ENCODE assay signal across 1 cellular context in the genomic region with DNA sequence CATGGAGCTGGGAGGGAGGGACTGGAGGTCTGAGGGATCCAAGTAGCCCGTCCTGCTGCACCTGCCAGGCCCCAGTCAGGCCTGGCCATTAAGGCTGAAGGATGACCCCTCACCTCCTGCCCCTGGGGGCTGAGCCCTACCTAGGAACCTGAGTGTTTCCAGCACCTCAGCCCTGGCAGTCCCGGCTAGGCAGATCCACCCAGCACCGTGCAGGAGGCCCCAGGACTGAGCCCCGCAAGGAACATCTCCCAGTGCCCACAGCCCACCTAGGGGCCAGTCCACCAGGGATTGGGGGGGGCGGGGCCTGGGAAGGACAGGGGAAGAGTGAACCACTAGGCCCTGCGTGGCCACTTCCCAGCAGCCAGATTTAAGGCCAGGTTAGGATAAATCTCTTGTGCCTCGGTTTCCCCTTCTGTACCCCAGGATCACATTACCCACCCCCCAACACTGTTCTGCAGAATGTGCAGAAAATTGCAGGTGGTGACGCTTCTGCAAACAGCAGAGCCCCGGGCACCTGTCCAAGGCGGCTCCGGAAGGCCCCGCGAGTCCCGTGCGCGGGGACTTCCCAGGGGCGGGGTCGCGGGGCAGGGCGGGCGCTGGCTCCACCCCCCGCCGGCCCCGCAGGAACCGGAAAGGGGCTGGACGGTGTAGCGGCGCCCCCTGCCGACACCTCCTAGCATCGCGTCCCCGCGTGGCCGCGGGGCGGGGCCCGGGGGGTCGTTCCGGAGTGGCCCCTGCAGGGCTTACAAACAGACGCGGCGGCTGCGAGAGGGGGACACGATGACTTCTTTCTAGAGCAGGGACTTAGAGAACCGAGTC.
TF ChIP-seq lines count a peak whose summit lies in the region.

No MANE protein-coding gene starts in this region.

TF ChIP-seq in GM12878, 131 proteins besides CTCF, POLR2A, EP300 and RAD21 (continued from another document):
- TF ChIP-seq, protein P1, sequence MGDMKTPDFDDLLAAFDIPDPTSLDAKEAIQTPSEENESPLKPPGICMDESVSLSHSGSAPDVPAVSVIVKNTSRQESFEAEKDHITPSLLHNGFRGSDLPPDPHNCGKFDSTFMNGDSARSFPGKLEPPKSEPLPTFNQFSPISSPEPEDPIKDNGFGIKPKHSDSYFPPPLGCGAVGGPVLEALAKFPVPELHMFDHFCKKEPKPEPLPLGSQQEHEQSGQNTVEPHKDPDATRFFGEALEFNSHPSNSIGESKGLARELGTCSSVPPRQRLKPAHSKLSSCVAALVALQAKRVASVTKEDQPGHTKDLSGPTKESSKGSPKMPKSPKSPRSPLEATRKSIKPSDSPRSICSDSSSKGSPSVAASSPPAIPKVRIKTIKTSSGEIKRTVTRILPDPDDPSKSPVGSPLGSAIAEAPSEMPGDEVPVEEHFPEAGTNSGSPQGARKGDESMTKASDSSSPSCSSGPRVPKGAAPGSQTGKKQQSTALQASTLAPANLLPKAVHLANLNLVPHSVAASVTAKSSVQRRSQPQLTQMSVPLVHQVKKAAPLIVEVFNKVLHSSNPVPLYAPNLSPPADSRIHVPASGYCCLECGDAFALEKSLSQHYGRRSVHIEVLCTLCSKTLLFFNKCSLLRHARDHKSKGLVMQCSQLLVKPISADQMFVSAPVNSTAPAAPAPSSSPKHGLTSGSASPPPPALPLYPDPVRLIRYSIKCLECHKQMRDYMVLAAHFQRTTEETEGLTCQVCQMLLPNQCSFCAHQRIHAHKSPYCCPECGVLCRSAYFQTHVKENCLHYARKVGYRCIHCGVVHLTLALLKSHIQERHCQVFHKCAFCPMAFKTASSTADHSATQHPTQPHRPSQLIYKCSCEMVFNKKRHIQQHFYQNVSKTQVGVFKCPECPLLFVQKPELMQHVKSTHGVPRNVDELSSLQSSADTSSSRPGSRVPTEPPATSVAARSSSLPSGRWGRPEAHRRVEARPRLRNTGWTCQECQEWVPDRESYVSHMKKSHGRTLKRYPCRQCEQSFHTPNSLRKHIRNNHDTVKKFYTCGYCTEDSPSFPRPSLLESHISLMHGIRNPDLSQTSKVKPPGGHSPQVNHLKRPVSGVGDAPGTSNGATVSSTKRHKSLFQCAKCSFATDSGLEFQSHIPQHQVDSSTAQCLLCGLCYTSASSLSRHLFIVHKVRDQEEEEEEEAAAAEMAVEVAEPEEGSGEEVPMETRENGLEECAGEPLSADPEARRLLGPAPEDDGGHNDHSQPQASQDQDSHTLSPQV (IDR thresholded peaks at IDR 0.05): peak; percentile 79
- TF ChIP-seq TCF12 (IDR thresholded peaks at IDR 0.05; ENCODE audit: low read depth, low read length) (peak; percentile 68; the same call in 1 of the 2 replicates), MYC (IDR thresholded peaks at IDR 0.05; ENCODE audit: insufficient read depth, insufficient read length, insufficient replicate concordance, low read length, severe bottlenecking) (no peak), SMAD1 (IDR thresholded peaks at IDR 0.05; ENCODE audit: low read depth, partially characterized antibody) (no peak), ZNF274 (IDR thresholded peaks at IDR 0.05; ENCODE audit: insufficient read depth, insufficient read length) (no peak), MEF2B (IDR thresholded peaks at IDR 0.05; ENCODE audit: partially characterized antibody, poor library complexity, severe bottlenecking) (peak; percentile 44), CHD2 (IDR thresholded peaks at IDR 0.05; ENCODE audit: borderline replicate concordance, low read depth, low read length) (no peak), SMARCA5 (IDR thresholded peaks at IDR 0.05) (peak; percentile 81), SP1 (IDR thresholded peaks at IDR 0.05; ENCODE audit: low read depth, low read length) (peak; percentile 17), SMC3 (IDR thresholded peaks at IDR 0.05; ENCODE audit: borderline replicate concordance, low read length) (peak; percentile 79), BRCA1 (IDR thresholded peaks at IDR 0.05; ENCODE audit: low read depth, low read length) (no peak), RELA (IDR thresholded peaks at IDR 0.05; ENCODE audit: borderline replicate concordance, partially characterized antibody) (peak; percentile 96), RB1 (IDR thresholded peaks at IDR 0.05; ENCODE audit: borderline replicate concordance) (peak; percentile 55; the same call in 1 of the 2 replicates), SIN3A (IDR thresholded peaks at IDR 0.05; ENCODE audit: low read depth, low read length) (no peak), ZNF217 (IDR thresholded peaks at IDR 0.05) (0 out of 2 replicates have a peak, but pooled peaks have one; percentile 31), ZNF207 (IDR thresholded peaks at IDR 0.05; ENCODE audit: borderline replicate concordance) (peak; percentile 68; the same call in 1 of the 2 replicates), NR2F1 (conservative IDR thresholded peaks at IDR 0.05) (0 out of 2 replicates have a peak, but pooled peaks have one; percentile 10), BACH1 (IDR thresholded peaks at IDR 0.05; ENCODE audit: borderline replicate concordance) (peak; percentile 68), BHLHE40 (IDR thresholded peaks at IDR 0.05; ENCODE audit: borderline replicate concordance in 1 of 2, low read depth in 2 of 2, low read length in 1 of 2) (peak; percentile 99 to 100), NR2C1 (IDR thresholded peaks at IDR 0.05) (0 out of 2 replicates have a peak, but pooled peaks have one; percentile 17), DPF2 (IDR thresholded peaks at IDR 0.05) (peak; percentile 56), GATAD2B (conservative IDR thresholded peaks at IDR 0.05; ENCODE audit: low read depth) (peak; percentile 82)
- TF ChIP-seq, protein P2, sequence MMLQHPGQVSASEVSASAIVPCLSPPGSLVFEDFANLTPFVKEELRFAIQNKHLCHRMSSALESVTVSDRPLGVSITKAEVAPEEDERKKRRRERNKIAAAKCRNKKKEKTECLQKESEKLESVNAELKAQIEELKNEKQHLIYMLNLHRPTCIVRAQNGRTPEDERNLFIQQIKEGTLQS (IDR thresholded peaks at IDR 0.05; ENCODE audit: borderline replicate concordance, extremely low read depth, low read depth, low read length): no peak
- TF ChIP-seq, protein P3, sequence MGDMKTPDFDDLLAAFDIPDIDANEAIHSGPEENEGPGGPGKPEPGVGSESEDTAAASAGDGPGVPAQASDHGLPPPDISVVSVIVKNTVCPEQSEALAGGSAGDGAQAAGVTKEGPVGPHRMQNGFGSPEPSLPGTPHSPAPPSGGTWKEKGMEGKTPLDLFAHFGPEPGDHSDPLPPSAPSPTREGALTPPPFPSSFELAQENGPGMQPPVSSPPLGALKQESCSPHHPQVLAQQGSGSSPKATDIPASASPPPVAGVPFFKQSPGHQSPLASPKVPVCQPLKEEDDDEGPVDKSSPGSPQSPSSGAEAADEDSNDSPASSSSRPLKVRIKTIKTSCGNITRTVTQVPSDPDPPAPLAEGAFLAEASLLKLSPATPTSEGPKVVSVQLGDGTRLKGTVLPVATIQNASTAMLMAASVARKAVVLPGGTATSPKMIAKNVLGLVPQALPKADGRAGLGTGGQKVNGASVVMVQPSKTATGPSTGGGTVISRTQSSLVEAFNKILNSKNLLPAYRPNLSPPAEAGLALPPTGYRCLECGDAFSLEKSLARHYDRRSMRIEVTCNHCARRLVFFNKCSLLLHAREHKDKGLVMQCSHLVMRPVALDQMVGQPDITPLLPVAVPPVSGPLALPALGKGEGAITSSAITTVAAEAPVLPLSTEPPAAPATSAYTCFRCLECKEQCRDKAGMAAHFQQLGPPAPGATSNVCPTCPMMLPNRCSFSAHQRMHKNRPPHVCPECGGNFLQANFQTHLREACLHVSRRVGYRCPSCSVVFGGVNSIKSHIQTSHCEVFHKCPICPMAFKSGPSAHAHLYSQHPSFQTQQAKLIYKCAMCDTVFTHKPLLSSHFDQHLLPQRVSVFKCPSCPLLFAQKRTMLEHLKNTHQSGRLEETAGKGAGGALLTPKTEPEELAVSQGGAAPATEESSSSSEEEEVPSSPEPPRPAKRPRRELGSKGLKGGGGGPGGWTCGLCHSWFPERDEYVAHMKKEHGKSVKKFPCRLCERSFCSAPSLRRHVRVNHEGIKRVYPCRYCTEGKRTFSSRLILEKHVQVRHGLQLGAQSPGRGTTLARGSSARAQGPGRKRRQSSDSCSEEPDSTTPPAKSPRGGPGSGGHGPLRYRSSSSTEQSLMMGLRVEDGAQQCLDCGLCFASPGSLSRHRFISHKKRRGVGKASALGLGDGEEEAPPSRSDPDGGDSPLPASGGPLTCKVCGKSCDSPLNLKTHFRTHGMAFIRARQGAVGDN (IDR thresholded peaks at IDR 0.05): 0 out of 2 replicates have a peak, but pooled peaks have one; percentile 21
- TF ChIP-seq, protein P4, sequence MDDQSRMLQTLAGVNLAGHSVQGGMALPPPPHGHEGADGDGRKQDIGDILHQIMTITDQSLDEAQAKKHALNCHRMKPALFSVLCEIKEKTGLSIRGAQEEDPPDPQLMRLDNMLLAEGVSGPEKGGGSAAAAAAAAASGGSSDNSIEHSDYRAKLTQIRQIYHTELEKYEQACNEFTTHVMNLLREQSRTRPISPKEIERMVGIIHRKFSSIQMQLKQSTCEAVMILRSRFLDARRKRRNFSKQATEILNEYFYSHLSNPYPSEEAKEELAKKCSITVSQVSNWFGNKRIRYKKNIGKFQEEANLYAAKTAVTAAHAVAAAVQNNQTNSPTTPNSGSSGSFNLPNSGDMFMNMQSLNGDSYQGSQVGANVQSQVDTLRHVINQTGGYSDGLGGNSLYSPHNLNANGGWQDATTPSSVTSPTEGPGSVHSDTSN (IDR thresholded peaks at IDR 0.05; ENCODE audit: insufficient replicate concordance, low read depth, low read length): no peak
- TF ChIP-seq, protein P5, sequence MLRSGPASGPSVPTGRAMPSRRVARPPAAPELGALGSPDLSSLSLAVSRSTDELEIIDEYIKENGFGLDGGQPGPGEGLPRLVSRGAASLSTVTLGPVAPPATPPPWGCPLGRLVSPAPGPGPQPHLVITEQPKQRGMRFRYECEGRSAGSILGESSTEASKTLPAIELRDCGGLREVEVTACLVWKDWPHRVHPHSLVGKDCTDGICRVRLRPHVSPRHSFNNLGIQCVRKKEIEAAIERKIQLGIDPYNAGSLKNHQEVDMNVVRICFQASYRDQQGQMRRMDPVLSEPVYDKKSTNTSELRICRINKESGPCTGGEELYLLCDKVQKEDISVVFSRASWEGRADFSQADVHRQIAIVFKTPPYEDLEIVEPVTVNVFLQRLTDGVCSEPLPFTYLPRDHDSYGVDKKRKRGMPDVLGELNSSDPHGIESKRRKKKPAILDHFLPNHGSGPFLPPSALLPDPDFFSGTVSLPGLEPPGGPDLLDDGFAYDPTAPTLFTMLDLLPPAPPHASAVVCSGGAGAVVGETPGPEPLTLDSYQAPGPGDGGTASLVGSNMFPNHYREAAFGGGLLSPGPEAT (IDR thresholded peaks at IDR 0.05; ENCODE audit: low read depth): peak; percentile 49; the same call in 1 of the 2 replicates
